8 cellular contexts compared by ENCODE assay signal in the genomic region with DNA sequence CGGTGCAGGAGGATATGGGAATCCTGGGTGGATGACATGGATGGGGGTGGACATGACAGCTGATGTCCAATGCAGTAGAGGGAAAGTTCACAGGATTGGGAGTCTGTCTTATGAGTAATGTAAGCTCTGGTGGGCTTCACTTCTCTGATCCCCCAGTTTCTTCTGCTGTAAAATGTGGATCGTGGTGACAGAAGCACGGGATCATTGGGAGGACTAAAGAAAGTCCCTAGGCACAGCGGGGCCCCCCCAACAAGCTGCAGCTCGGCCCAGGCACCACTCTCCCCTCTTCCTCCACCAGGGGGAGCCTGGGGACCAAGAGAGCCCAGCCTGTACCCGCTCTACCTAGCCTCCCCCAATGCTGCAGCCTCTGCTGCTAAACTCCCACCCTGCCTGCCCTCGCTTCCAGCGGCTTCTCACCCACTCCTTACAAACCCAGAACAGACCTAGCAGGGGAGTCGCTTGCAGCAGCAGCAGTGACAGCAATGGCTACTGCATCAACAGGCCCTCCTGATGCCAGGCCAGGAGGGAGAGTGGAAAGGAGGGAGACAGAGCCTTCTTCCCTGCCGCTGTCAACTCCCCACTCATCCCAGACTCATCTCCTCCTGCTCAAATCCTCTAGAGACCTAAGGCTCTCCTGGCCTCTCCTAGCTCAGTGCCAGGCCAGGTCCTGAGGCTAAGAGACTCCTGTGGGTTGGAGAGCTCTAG. TPM values are rescaled to one million over a fixed set of nuclear protein-coding genes. Genes with fewer than 3 reads are reported as not detected.
DNase-seq lines count a peak whose midpoint lies in the region; ATAC-seq, FAIRE-seq and TF ChIP-seq lines count a peak whose summit lies in the region.

No MANE protein-coding gene starts in this region.

- H3K4me3 Mint-ChIP-seq in GM23338, result peak overlapping the region; percentile 93
- no peak overlapping the region for H3K4me3 Mint-ChIP-seq in activated CD4-positive, alpha-beta T cell treated with anti-CD3 and anti-CD28 coated beads, Interleukin-2, amount 10 ng/mL, durations not matched to agents 7 days and 5 days

- H3K27ac Mint-ChIP-seq in GM23338, result no peak overlapping the region
- no peak overlapping the region for H3K27ac Mint-ChIP-seq in activated CD4-positive, alpha-beta T cell treated with anti-CD3 and anti-CD28 coated beads, Interleukin-2, amount 10 ng/mL, durations not matched to agents 7 days and 5 days

- no peaks in the 10 kb centered on the region for H3K27me3 ChIP-seq in DND-41 (ENCODE audit: insufficient read depth, low read length, poor library complexity)
- H3K27me3 ChIP-seq in GM23338 (ENCODE audit: insufficient read depth), result no peaks in the 10 kb centered on the region
- peaks cover 4 to 27% of the 10 kb centered on the region in 2 experiments; a peak in 4 of 5 replicates for H3K27me3 ChIP-seq in HepG2 (ENCODE audit: control insufficient read depth in 1 of 2, insufficient read depth in 2 of 2, low read length in 2 of 2)

- no peaks in the 10 kb centered on the region for H3K9me2 ChIP-seq in GM23338 (ENCODE audit: insufficient read depth)

- WGBS in HepG2 (ENCODE audit: low lambda C conversion rate), result no CpG with 5 or more reads among the region's 10 CpGs

- H3K9me3 ChIP-seq in DND-41 (ENCODE audit: insufficient read depth, low read length, severe bottlenecking) (no peaks in the 10 kb centered on the region), HepG2 (ENCODE audit: low read length) (no peaks in the 10 kb centered on the region)

- no peaks in the 10 kb centered on the region; the same call in 2 of the 3 replicates for H3K9me3 Mint-ChIP-seq in GM23338
- H3K9me3 Mint-ChIP-seq in activated CD4-positive, alpha-beta T cell treated with anti-CD3 and anti-CD28 coated beads, Interleukin-2, amount 10 ng/mL, durations not matched to agents 7 days and 5 days, result no peaks in the 10 kb centered on the region

- TF ChIP-seq POLR2A in HepG2 (IDR thresholded peaks at IDR 0.05; ENCODE audit: insufficient read depth in 1 of 2, low read depth in 2 of 2, low read length in 2 of 2), result no peak

- H3K4me2 ChIP-seq in DND-41 (ENCODE audit: insufficient read depth, low read length) (no peak overlapping the region), GM23338 (peak overlapping the region; percentile 85), HepG2 (ENCODE audit: low read depth, low read length) (no peak overlapping the region)

- BruUV-seq in HepG2 (replicated peaks; lab: Mats Ljungman, UMichigan), result no TSS peak

- intact Hi-C loops in HepG2 (cut with micrococcal nuclease; ENCODE audit: unreplicated experiment), result loop anchor here (1.0 kb wide), 1 partner anchor 119 kb away; no protein-coding TSS in a partner anchor

- H3K27me3 Mint-ChIP-seq in GM23338 (ENCODE audit: insufficient read depth, low read depth, poor library complexity), result peaks cover 24% of the 10 kb centered on the region
- H3K27me3 Mint-ChIP-seq in activated CD4-positive, alpha-beta T cell treated with anti-CD3 and anti-CD28 coated beads, Interleukin-2, amount 10 ng/mL, durations not matched to agents 7 days and 5 days, result peaks cover 36% of the 10 kb centered on the region

- peak; percentile 46; the same call in 1 of the 2 replicates for TF ChIP-seq RAD21 in HepG2 (CRISPR knock-in tag; IDR thresholded peaks at IDR 0.05)

- no peaks in the 10 kb centered on the region for H3K79me2 ChIP-seq in DND-41 (ENCODE audit: insufficient read depth, low read length)
- peaks cover 84% of the 10 kb centered on the region for H3K79me2 ChIP-seq in GM23338 (replicated peaks; ENCODE audit: insufficient read depth)
- no peaks in the 10 kb centered on the region for H3K79me2 ChIP-seq in HepG2 (ENCODE audit: insufficient read depth, low read length)

- H3K4me1 ChIP-seq in DND-41 (ENCODE audit: insufficient read depth, low read length), result no peaks in the 10 kb centered on the region; the same call in 1 of the 2 replicates
- peaks cover 16% of the 10 kb centered on the region; the same call in 1 of the 2 replicates for H3K4me1 ChIP-seq in GM23338 (ENCODE audit: insufficient read depth)
- no peaks in the 10 kb centered on the region for H3K4me1 ChIP-seq in HepG2 (ENCODE audit: insufficient read depth, low read length)

- H3K36me3 ChIP-seq in DND-41 (ENCODE audit: insufficient read depth, low read length) (no peaks in the 10 kb centered on the region), GM23338 (ENCODE audit: insufficient read depth) (no peaks in the 10 kb centered on the region), HepG2 (replicated peaks in 1 of 2; ENCODE audit: control insufficient read depth in 1 of 2, insufficient read depth in 2 of 2, low read length in 2 of 2) (no peaks in the 10 kb centered on the region)

- peak; percentile 84 for TF ChIP-seq CTCF in DND-41 (IDR thresholded peaks at IDR 0.05; ENCODE audit: borderline replicate concordance, extremely low read depth, low read length, poor library complexity, severe bottlenecking)
- TF ChIP-seq CTCF in GM23338 (conservative IDR thresholded peaks at IDR 0.05; ENCODE audit: low read depth in 2 of 2), result peak; percentile 58 to 75
- peak; percentile 78 for TF ChIP-seq CTCF in choroid plexus epithelial cell (conservative IDR thresholded peaks at IDR 0.05; ENCODE audit: low read depth, low read length)
- TF ChIP-seq CTCF in HepG2 (CRISPR knock-in tag; IDR thresholded peaks at IDR 0.05), result peak; percentile 80

- in situ Hi-C loops in HepG2 (cut with HindIII; ENCODE audit: extremely low pct_ligation_motif_present, low pct_unique_long_range_greater_than_20kb), result loop anchor here (10.0 kb wide), 2 partner anchors 127 to 167 kb away; no protein-coding TSS in a partner anchor

- H2AFZ ChIP-seq in DND-41 (ENCODE audit: low read depth, low read length) (peak overlapping the region; percentile 60; the same call in 1 of the 2 replicates), GM23338 (no peak overlapping the region), HepG2 (ENCODE audit: low read length) (no peak overlapping the region)

- no peak for FAIRE-seq in HepG2 (lab: Jason Lieb, UNC)

- peak; percentile 97 for ATAC-seq in DND-41 (ENCODE audit: insufficient read depth, low read depth)
- peak; percentile 75 for ATAC-seq in GM23338
- peak; percentile 89 for ATAC-seq in HepG2

- no peaks in the 10 kb centered on the region; the same call in 1 of the 3 replicates for H3K36me3 Mint-ChIP-seq in GM23338 (ENCODE audit: low read depth)
- no peaks in the 10 kb centered on the region for H3K36me3 Mint-ChIP-seq in activated CD4-positive, alpha-beta T cell treated with anti-CD3 and anti-CD28 coated beads, Interleukin-2, amount 10 ng/mL, durations not matched to agents 7 days and 5 days (ENCODE audit: low read depth)

- H3K4me3 ChIP-seq in DND-41 (ENCODE audit: low read depth in 1 of 2, low read length in 2 of 2) (no peak overlapping the region), GM23338 (peak overlapping the region; percentile 69), choroid plexus epithelial cell (ENCODE audit: low read depth, low read length) (no peak overlapping the region), HepG2 (replicated peaks in 1 of 3; ENCODE audit: insufficient read depth in 1 of 3, low read depth in 2 of 3, low read length in 3 of 3) (no peak overlapping the region)

- H3K27ac ChIP-seq in DND-41 (ENCODE audit: low read length) (no peak overlapping the region), GM23338 (ENCODE audit: low read depth) (no peak overlapping the region), HepG2 (ENCODE audit: extremely low read length, insufficient read depth, low read length) (no peak overlapping the region)

- H4K20me1 ChIP-seq in DND-41 (ENCODE audit: insufficient read depth, low read length) (no peaks in the 10 kb centered on the region), GM23338 (replicated peaks; ENCODE audit: insufficient read depth) (peaks cover 12% of the 10 kb centered on the region), HepG2 (ENCODE audit: insufficient read depth, low read length) (no peaks in the 10 kb centered on the region)

- DNase-seq in DND-41, result peak; percentile 74
- peak; percentile 71 for DNase-seq in GM23338 (ENCODE audit: low spot score)
- DNase-seq in NCI-H146 (lab: John Stamatoyannopoulos, UW), result peak; percentile 58
- peak; percentile 64 for DNase-seq in activated CD4-positive, alpha-beta T cell treated with anti-CD3 and anti-CD28 coated beads, Interleukin-2, amount 10 ng/mL, durations not matched to agents 7 days and 5 days
- DNase-seq in choroid plexus epithelial cell (ENCODE audit: low read depth), result peak; percentile 56
- DNase-seq in HepG2 (ENCODE audit: low spot score), result peak; percentile 13
- peak; percentile 22 to 67 (median 27) for DNase-seq in stimulated activated CD4-positive, alpha-beta T cell treated with anti-CD3 and anti-CD28 coated beads, TNF-alpha, amount 100 ng/mL, for 48 hours (ENCODE audit: low read depth in 3 of 3)
- DNase-seq in NCI-H774 (lab: John Stamatoyannopoulos, UW), result no peak

- POLR2A ChIA-PET in activated CD4-positive, alpha-beta T cell treated with anti-CD3 and anti-CD28 coated beads, Interleukin-2, amount 10 ng/mL, durations not matched to agents 7 days and 5 days (lab: Charles Lee), result no interaction called here
- POLR2A ChIA-PET in HepG2 (lab: Yijun Ruan, JAX), result no interaction called here

- H3K9ac ChIP-seq in DND-41 (ENCODE audit: low read depth, low read length) (no peak overlapping the region), HepG2 (ENCODE audit: insufficient read depth, low read depth, low read length) (no peak overlapping the region)

- H3K4me1 Mint-ChIP-seq in GM23338, result peaks cover 46% of the 10 kb centered on the region
- peaks cover 15% of the 10 kb centered on the region for H3K4me1 Mint-ChIP-seq in activated CD4-positive, alpha-beta T cell treated with anti-CD3 and anti-CD28 coated beads, Interleukin-2, amount 10 ng/mL, durations not matched to agents 7 days and 5 days

- CTCF ChIA-PET in activated CD4-positive, alpha-beta T cell treated with anti-CD3 and anti-CD28 coated beads, Interleukin-2, amount 10 ng/mL, durations not matched to agents 7 days and 5 days (lab: Charles Lee), result interaction anchor here (0.5 to 3.2 kb wide), 15 partner anchors 8 to 208 kb away, joined by 3 to 13 read pairs (median 6); partner anchors contain the start of genes RIBC1 and SMC1A
- CTCF ChIA-PET in HepG2 (lab: Yijun Ruan, JAX; ENCODE audit: low intra/inter-chr PET ratio, low total read pairs), result interaction anchor here (1.2 to 1.6 kb wide), 3 partner anchors 14 to 129 kb away, joined by 3 to 10 read pairs (median 7); no protein-coding TSS in a partner anchor

- TF ChIP-seq EP300 in HepG2 (IDR thresholded peaks at IDR 0.05; ENCODE audit: low read depth in 2 of 2, low read length in 2 of 2) (no peak), HepG2 (CRISPR knock-in tag; IDR thresholded peaks at IDR 0.05; ENCODE audit: borderline replicate concordance) (no peak)

- H3F3A ChIP-seq in GM23338 (replicated peaks; ENCODE audit: low read depth), result no peaks in the 10 kb centered on the region

RNA-seq across cellular contexts. Expression of gene IQSEC2, which starts 36.1 kb away (rescaled TPM):
- total RNA-seq in GM23338 (2014; rRNA removed; shearing (Covaris generic)), result 81.6 and 92.2 TPM in 2 replicates
- polyA plus RNA-seq in GM23338 (2016; fragmentation: Nextera tagmentation; extraction: Ambion mirVana) (10.7 and 12.3 TPM in 2 replicates), HepG2 (2011; rRNA removed) (0.21 TPM in 1 of 2 replicates, not detected in the other)
- total RNA-seq in activated CD4-positive, alpha-beta T cell treated with anti-CD3 and anti-CD28 coated beads, Interleukin-2, amount 10 ng/mL, durations not matched to agents 7 days and 5 days, result under 1 TPM; 0.10 to 0.12 TPM
- 0.13 and 0.17 TPM in 2 replicates for total RNA-seq in HepG2 (2016; rRNA removed; fragmentation: Illumina TruSeq; extraction: Trizol)
- 0.35 TPM in 1 of 2 replicates, not detected in the other for total RNA-seq in HepG2 (2016; cell fraction: cytosol; rRNA removed; fragmentation: Illumina TruSeq; extraction: Trizol; ENCODE audit: low read depth)
- total RNA-seq in HepG2 (2016; cell fraction: insoluble cytoplasmic fraction; rRNA removed; fragmentation: Illumina TruSeq; extraction: Trizol), result 0.13 TPM in 1 of 2 replicates, not detected in the other
- 0.37 TPM in 1 of 2 replicates, not detected in the other for total RNA-seq in HepG2 (2016; cell fraction: membrane; rRNA removed; fragmentation: Illumina TruSeq; extraction: Trizol)
- total RNA-seq in HepG2 (2016; cell fraction: nucleus; rRNA removed; fragmentation: Illumina TruSeq; extraction: Trizol), result 0.13 TPM in 1 of 2 replicates, not detected in the other
- polyA plus RNA-seq in HepG2 (2011; cell fraction: cytosol; rRNA removed), result 0.08 TPM in 1 of 2 replicates, not detected in the other
- polyA plus RNA-seq in HepG2 (2011; cell fraction: nucleus; rRNA removed), result 0.05 TPM in 1 of 2 replicates, not detected in the other
- polyA plus RNA-seq in HepG2 (2012), result 0.01 TPM in 1 of 2 replicates, not detected in the other
- polyA plus RNA-seq in HepG2 (2016; cell fraction: cytosol; fragmentation: Illumina TruSeq; extraction: Trizol; ENCODE audit: low read depth), result 0.11 and 0.22 TPM in 2 replicates
- polyA plus RNA-seq in HepG2 (2016; cell fraction: insoluble cytoplasmic fraction; fragmentation: Illumina TruSeq; extraction: Trizol; ENCODE audit: low read depth), result 0.13 TPM in 1 of 2 replicates, not detected in the other
- 0.15 and 0.29 TPM in 2 replicates for polyA plus RNA-seq in HepG2 (2016; cell fraction: membrane; fragmentation: Illumina TruSeq; extraction: Trizol; ENCODE audit: low read depth)
- 0.21 and 0.90 TPM in 2 replicates for polyA plus RNA-seq in HepG2 (2016; cell fraction: nucleus; fragmentation: Illumina TruSeq; extraction: Trizol; ENCODE audit: insufficient read depth, low read depth)
- 25.7 TPM in 1 of 2 replicates, not detected in the other for polyA minus RNA-seq in HepG2 (2011; rRNA and poly(A)+ RNA removed; ENCODE audit: low replicate concordance)
- polyA minus RNA-seq in HepG2 (2011; cell fraction: cytosol; rRNA and poly(A)+ RNA removed), result not detected in 2 replicates
- polyA minus RNA-seq in HepG2 (2011; cell fraction: nucleus; rRNA and poly(A)+ RNA removed), result 0.64 TPM in 1 of 2 replicates, not detected in the other

Comparison
In these comparisons a context has a peak if more than half of its experiments do, and no peak if none do; other contexts are left out.
1. RNA of gene IQSEC2, which starts 36.1 kb away (total RNA-seq): 81.6 to 92.2 TPM in GM23338; 0.13 to 0.37 TPM in HepG2 and 0.10 to 0.12 TPM in activated CD4-positive, alpha-beta T cell treated with anti-CD3 and anti-CD28 coated beads, Interleukin-2, amount 10 ng/mL, durations not matched to agents 7 days and 5 days; every median in the first group is over 10 times any median in the second.
2. Peak in every context shown above with its lines, with median percentiles within 50 percentile points of each other: ATAC-seq and CTCF ChIP-seq.